In the genomic region with DNA sequence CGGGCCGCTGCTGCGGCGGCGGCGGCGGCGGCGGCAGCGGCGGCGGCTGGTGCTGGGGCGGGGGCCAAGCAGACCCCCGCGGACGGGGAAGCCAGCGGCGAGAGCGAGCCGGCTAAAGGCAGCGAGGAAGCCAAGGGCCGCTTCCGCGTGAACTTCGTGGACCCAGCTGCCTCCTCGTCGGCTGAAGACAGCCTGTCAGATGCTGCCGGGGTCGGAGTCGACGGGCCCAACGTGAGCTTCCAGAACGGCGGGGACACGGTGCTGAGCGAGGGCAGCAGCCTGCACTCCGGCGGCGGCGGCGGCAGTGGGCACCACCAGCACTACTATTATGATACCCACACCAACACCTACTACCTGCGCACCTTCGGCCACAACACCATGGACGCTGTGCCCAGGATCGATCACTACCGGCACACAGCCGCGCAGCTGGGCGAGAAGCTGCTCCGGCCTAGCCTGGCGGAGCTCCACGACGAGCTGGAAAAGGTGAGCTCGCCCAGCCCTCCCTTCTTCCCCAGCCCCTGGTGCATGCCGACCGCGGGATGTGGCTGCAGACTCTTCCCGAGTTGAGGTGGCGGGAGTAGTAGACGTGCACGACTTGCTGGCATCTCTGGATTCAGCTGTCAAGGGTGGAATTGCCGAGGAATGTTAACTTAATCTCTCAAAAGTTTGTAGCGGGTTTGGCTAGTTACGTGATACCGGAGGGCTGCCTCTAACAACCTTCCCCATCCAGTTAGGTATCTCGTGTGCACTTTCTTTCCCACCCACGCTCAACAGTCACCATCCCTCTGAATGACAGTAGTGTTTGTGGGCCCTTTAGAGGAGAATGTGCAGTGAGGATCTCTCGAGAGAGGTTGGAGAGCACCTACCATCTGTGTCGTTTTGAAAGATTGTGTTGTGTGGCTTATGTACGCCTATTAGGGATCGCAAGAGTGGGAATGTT, we compare ENCODE assay signal across 8 cellular contexts. TPM values are rescaled to one million over a fixed set of nuclear protein-coding genes. Genes with fewer than 3 reads are reported as not detected.
A peak's percentile ranks its signal among the peaks of the same experiment; 100 is the strongest.
DNase-seq lines count a peak whose midpoint lies in the region; ATAC-seq, FAIRE-seq and TF ChIP-seq lines count a peak whose summit lies in the region.

No MANE protein-coding gene starts in this region.

- POLR2A ChIA-PET in CD8-positive, alpha-beta memory T cell (lab: Charles Lee), result interaction anchor here (1.3 to 1.5 kb wide), 2 partner anchors 299 to 1306 kb away, joined by 3 to 4 read pairs; no protein-coding TSS in a partner anchor

- H3K4me3 Mint-ChIP-seq in CD8-positive, alpha-beta memory T cell, result peak overlapping the region; percentile 89 to 98 (median 95)

- no peak for FAIRE-seq in bronchial epithelial cell (lab: Jason Lieb, UNC)
- peak; percentile 72 for FAIRE-seq in keratinocyte (lab: Jason Lieb, UNC)

- H3K4me1 Mint-ChIP-seq in CD8-positive, alpha-beta memory T cell, result peaks cover 53 to 69% (median 65%) of the 10 kb centered on the region in 3 donors

- dilution Hi-C loops in keratinocyte (cut with MboI; ENCODE audit: extremely low pct_ligation_motif_present, low sequenced_read_pairs), result no loop called here

- H3K79me2 ChIP-seq in keratinocyte (ENCODE audit: control insufficient read depth, insufficient read depth, low read length), result peaks cover 54% of the 10 kb centered on the region

- H3K4me3 ChIP-seq in CD8-positive, alpha-beta memory T cell (ENCODE audit: low read length), result peak overlapping the region; percentile 84
- peak overlapping the region; percentile 83 for H3K4me3 ChIP-seq in HUES48 (ENCODE audit: low read depth, low read length)
- peak overlapping the region; percentile 86 for H3K4me3 ChIP-seq in WI38 (ENCODE audit: low read depth, low read length)
- H3K4me3 ChIP-seq in bronchial epithelial cell (ENCODE audit: low read depth, low read length), result peak overlapping the region; percentile 85
- H3K4me3 ChIP-seq in keratinocyte (ENCODE audit: control insufficient read depth in 2 of 3, extremely low read depth in 1 of 3, insufficient read depth in 2 of 3, low read depth in 1 of 3, low read length in 3 of 3), result peak overlapping the region; percentile 71 to 85 (median 73)

- no peak for TF ChIP-seq CTCF in WI38 (IDR thresholded peaks at IDR 0.05; ENCODE audit: low read depth, low read length)
- no peak for TF ChIP-seq CTCF in bronchial epithelial cell (IDR thresholded peaks at IDR 0.05; ENCODE audit: insufficient read depth, low read length, severe bottlenecking)
- peak in 1 of 3 experiments; percentile 0 for TF ChIP-seq CTCF in keratinocyte (optimal IDR thresholded peaks at IDR 0.05 in 1 of 3, IDR thresholded peaks at IDR 0.05 in 1 of 3, conservative IDR thresholded peaks at IDR 0.05 in 1 of 3; ENCODE audit: extremely low read depth in 1 of 3, insufficient read depth in 2 of 3, low read length in 3 of 3)

- no peaks in the 10 kb centered on the region for H3K9me3 ChIP-seq in CD8-positive, alpha-beta memory T cell (ENCODE audit: low read length)
- H3K9me3 ChIP-seq in HUES48 (ENCODE audit: control insufficient read depth, insufficient read depth, low read length) (no peaks in the 10 kb centered on the region), keratinocyte (ENCODE audit: control insufficient read depth, low read depth, low read length) (no peaks in the 10 kb centered on the region)

- ATAC-seq in GM21381 (IDR thresholded peaks at IDR 0.05; ENCODE audit: unreplicated experiment), result peak; percentile 10

- H3K4me1 ChIP-seq in CD8-positive, alpha-beta memory T cell (ENCODE audit: insufficient read depth, low read length), result peaks cover 38% of the 10 kb centered on the region
- peaks cover 12% of the 10 kb centered on the region for H3K4me1 ChIP-seq in HUES48 (ENCODE audit: control insufficient read depth, insufficient read depth, low read length)
- H3K4me1 ChIP-seq in keratinocyte (ENCODE audit: control insufficient read depth, extremely low read depth, insufficient read depth, low read length), result peaks cover 12% of the 10 kb centered on the region

- peak overlapping the region; percentile 85 for H3K4me2 ChIP-seq in keratinocyte (ENCODE audit: control insufficient read depth, extremely low read depth, insufficient read depth, low read depth, low read length)

- peaks cover 0 to 15% (median 3%) of the 10 kb centered on the region in 3 donors for H3K36me3 Mint-ChIP-seq in CD8-positive, alpha-beta memory T cell

- no peaks in the 10 kb centered on the region for H3K36me3 ChIP-seq in CD8-positive, alpha-beta memory T cell (ENCODE audit: insufficient read depth, low read length)
- H3K36me3 ChIP-seq in HUES48 (ENCODE audit: control insufficient read depth, insufficient read depth, low read length), result no peaks in the 10 kb centered on the region
- H3K36me3 ChIP-seq in bronchial epithelial cell (ENCODE audit: control insufficient read depth, insufficient read depth, low read length), result no peaks in the 10 kb centered on the region
- no peaks in the 10 kb centered on the region for H3K36me3 ChIP-seq in keratinocyte (ENCODE audit: control insufficient read depth in 2 of 2, extremely low read depth in 1 of 2, insufficient read depth in 2 of 2, low read length in 2 of 2)

- H3K27ac Mint-ChIP-seq in CD8-positive, alpha-beta memory T cell, result peak overlapping the region; percentile 73 to 95 (median 86)

- H3K9ac ChIP-seq in HUES48 (ENCODE audit: low read depth, low read length), result no peak overlapping the region
- peak overlapping the region; percentile 82 for H3K9ac ChIP-seq in keratinocyte (ENCODE audit: control insufficient read depth, extremely low read depth, insufficient read depth, low read length)

- CTCF ChIA-PET in CD8-positive, alpha-beta memory T cell (lab: Charles Lee), result interaction anchor here (1.1 to 1.4 kb wide), 2 partner anchors 7 to 30 kb away, joined by 3 to 4 read pairs; no protein-coding TSS in a partner anchor

- H3K27me3 ChIP-seq in CD8-positive, alpha-beta memory T cell (ENCODE audit: insufficient read depth, low read length, poor library complexity, severe bottlenecking), result no peaks in the 10 kb centered on the region
- H3K27me3 ChIP-seq in HUES48 (ENCODE audit: control insufficient read depth, insufficient read depth, low read length), result peaks cover 30% of the 10 kb centered on the region
- H3K27me3 ChIP-seq in bronchial epithelial cell (ENCODE audit: control insufficient read depth, insufficient read depth, low read length), result no peaks in the 10 kb centered on the region
- H3K27me3 ChIP-seq in keratinocyte (ENCODE audit: control insufficient read depth, extremely low read depth, insufficient read depth, low read length), result no peaks in the 10 kb centered on the region

- peak; percentile 27 to 61 (median 44) for DNase-seq in CD8-positive, alpha-beta memory T cell
- DNase-seq in bronchial epithelial cell (ENCODE audit: low read depth) (peak; percentile 59), keratinocyte (ENCODE audit: low read depth, low spot score) (no peak), midbrain (lab: John Stamatoyannopoulos, UW) (no peak)
- peak; percentile 12 to 25 for DNase-seq in stimulated activated CD4-positive, alpha-beta T cell treated with anti-CD3 and anti-CD28 coated beads, Interleukin-15, amount 100 ng/mL, for 1 hour (ENCODE audit: low read depth in 1 of 2, low spot score in 1 of 2)

- H3K9me3 Mint-ChIP-seq in CD8-positive, alpha-beta memory T cell, result no peaks in the 10 kb centered on the region

- no peaks in the 10 kb centered on the region for H4K20me1 ChIP-seq in keratinocyte (ENCODE audit: control insufficient read depth, extremely low read depth, insufficient read depth, low read length)

- H3K27ac ChIP-seq in CD8-positive, alpha-beta memory T cell (ENCODE audit: low read depth, low read length), result peak overlapping the region; percentile 86
- H3K27ac ChIP-seq in HUES48 (ENCODE audit: low read depth, low read length) (no peak overlapping the region), keratinocyte (ENCODE audit: control insufficient read depth, insufficient read depth, low read length) (peak overlapping the region; percentile 74)

- H3K27me3 Mint-ChIP-seq in CD8-positive, alpha-beta memory T cell, result peaks cover 0 to 1% of the 10 kb centered on the region in 2 donors

- no peaks in the 10 kb centered on the region for H3K9me1 ChIP-seq in keratinocyte (ENCODE audit: control insufficient read depth, extremely low read depth, insufficient read depth, low read length)

- peak overlapping the region; percentile 64 for H2AFZ ChIP-seq in keratinocyte (ENCODE audit: control insufficient read depth, low read length)

RNA-seq across cellular contexts. Expression of gene SLC12A2, which starts 0.9 kb away (rescaled TPM):
- 10 to 100 TPM; 16.7 to 18.7 TPM for total RNA-seq in CD8-positive, alpha-beta memory T cell
- 7.1 TPM for polyA plus RNA-seq in CD8-positive, alpha-beta memory T cell
- 14.5 and 19.7 TPM in 2 replicates for total RNA-seq in bronchial epithelial cell
- polyA plus RNA-seq in keratinocyte, result 10.1 to 15.5 TPM (median 12.4 TPM) in 3 replicates
- 23.4 TPM for polyA plus RNA-seq in keratinocyte (2011; ENCODE audit: low read depth)
- 2.8 and 5.6 TPM in 2 replicates for polyA plus RNA-seq in keratinocyte (2011; cell fraction: cytosol; rRNA removed)
- polyA plus RNA-seq in keratinocyte (2011; cell fraction: nucleus; rRNA removed), result 13.6 and 19.4 TPM in 2 replicates
- polyA plus RNA-seq in keratinocyte (2012; ENCODE audit: low replicate concordance), result 5.8 and 12.2 TPM in 2 replicates
- polyA minus RNA-seq in keratinocyte, result 8.0 to 56.9 TPM (median 30.8 TPM) in 3 replicates
- 21.5 TPM for polyA minus RNA-seq in keratinocyte (2011; cell fraction: cytosol; rRNA and poly(A)+ RNA removed)
- polyA minus RNA-seq in keratinocyte (2011; cell fraction: nucleus; rRNA and poly(A)+ RNA removed), result 52.0 and 96.6 TPM in 2 replicates

Comparison
In these comparisons a context has a peak if more than half of its experiments do, and no peak if none do; other contexts are left out.
1. DNase-seq: peak in CD8-positive, alpha-beta memory T cell (5 of 5), bronchial epithelial cell (single experiment) and stimulated activated CD4-positive, alpha-beta T cell treated with anti-CD3 and anti-CD28 coated beads, Interleukin-15, amount 100 ng/mL, for 1 hour (2 of 2); none in keratinocyte (single experiment) and midbrain (single experiment).
2. Peak in every context shown above with its lines, with median percentiles within 50 percentile points of each other: H3K4me3 ChIP-seq.